ENCODE assay signal across 20 cellular contexts in genomic region chr17:6482105-6482455, GRCh38. TPM values are rescaled to one million over a fixed set of nuclear protein-coding genes. Genes with fewer than 3 reads are reported as not detected.
A peak's percentile ranks its signal among the peaks of the same experiment; 100 is the strongest.
DNase-seq lines count a peak whose midpoint lies in the region; ATAC-seq and TF ChIP-seq lines count a peak whose summit lies in the region.
"Had no signal": no experiment of that assay in that cellular context is flagged by ENCODE, and none has a peak within 500 bp of the region (broad histone marks: within the 10 kb centered on the region; RNA-seq: fewer than 3 reads in every experiment).

No MANE protein-coding gene starts in this region.

- H3K27ac ChIP-seq in RWPE1 = peak overlapping the region; percentile 14; the same call in 1 of the 2 replicates
- H3K27ac ChIP-seq in CD8-positive, alpha-beta memory T cell (ENCODE audit: low read depth, low read length) = no peak overlapping the region

- DNase-seq in RWPE1 (ENCODE audit: low spot score) (no peak), T-helper 17 cell (no peak), neural crest cell (ENCODE audit: low read depth, low spot score) (no peak), hypothalamus (lab: John Stamatoyannopoulos, UW) (no peak)
- no peak for DNase-seq in CD8-positive, alpha-beta memory T cell
- DNase-seq: C1 segment of cervical spinal cord; CD4-positive, CD25-positive, alpha-beta regulatory T cell; CD8-positive, alpha-beta T cell; DMS 273 treated with DMSO at 0.1 percent for 48 hours; DMS79; EL; GDM1; GOT3; HFFc6 had no signal

- no peaks in the 10 kb centered on the region for H3K4me1 ChIP-seq in CD8-positive, alpha-beta memory T cell (ENCODE audit: insufficient read depth, low read length)
- H3K4me1 ChIP-seq: HAP-1 had no signal

- no peaks in the 10 kb centered on the region for H3K36me3 Mint-ChIP-seq in T-helper 17 cell (ENCODE audit: low read depth)
- H3K36me3 Mint-ChIP-seq in neural crest cell (ENCODE audit: low read depth) = no peaks in the 10 kb centered on the region
- no peaks in the 10 kb centered on the region for H3K36me3 Mint-ChIP-seq in CD8-positive, alpha-beta memory T cell
- H3K36me3 Mint-ChIP-seq: CD4-positive, CD25-positive, alpha-beta regulatory T cell; CD8-positive, alpha-beta T cell had no signal

- H3K36me3 ChIP-seq in CD8-positive, alpha-beta memory T cell (ENCODE audit: insufficient read depth, low read length) = no peaks in the 10 kb centered on the region
- H3K36me3 ChIP-seq: HAP-1 had no signal

- H3K9me3 ChIP-seq in T-helper 17 cell (ENCODE audit: control insufficient read depth, low read length, poor library complexity, severe bottlenecking) = no peaks in the 10 kb centered on the region
- H3K9me3 ChIP-seq in CD8-positive, alpha-beta memory T cell (ENCODE audit: low read length) = no peaks in the 10 kb centered on the region
- H3K9me3 ChIP-seq: HAP-1 had no signal

- ATAC-seq in T-helper 17 cell = no peak
- ATAC-seq in GM18858 (IDR thresholded peaks at IDR 0.05; ENCODE audit: unreplicated experiment) = no peak
- ATAC-seq: CD8-positive, alpha-beta T cell; GM12878 had no signal

- POLR2A ChIA-PET in RWPE1 (lab: Yijun Ruan, JAX; ENCODE audit: low non-redundant PET) = no interaction called here
- POLR2A ChIA-PET in CD8-positive, alpha-beta memory T cell (lab: Charles Lee) = no interaction called here

- peak overlapping the region; percentile 3 for H3K27ac Mint-ChIP-seq in T-helper 17 cell
- peak overlapping the region; percentile 46 for H3K27ac Mint-ChIP-seq in neural crest cell (ENCODE audit: unreplicated experiment)
- no peak overlapping the region for H3K27ac Mint-ChIP-seq in CD8-positive, alpha-beta memory T cell
- H3K27ac Mint-ChIP-seq: CD4-positive, CD25-positive, alpha-beta regulatory T cell; CD8-positive, alpha-beta T cell; HFFc6 had no signal

- no peaks in the 10 kb centered on the region for H3K4me1 Mint-ChIP-seq in T-helper 17 cell
- no peaks in the 10 kb centered on the region for H3K4me1 Mint-ChIP-seq in neural crest cell
- no peaks in the 10 kb centered on the region for H3K4me1 Mint-ChIP-seq in CD8-positive, alpha-beta memory T cell
- H3K4me1 Mint-ChIP-seq: CD4-positive, CD25-positive, alpha-beta regulatory T cell had no signal

- CTCF ChIA-PET in RWPE1 (lab: Yijun Ruan, JAX) = interaction anchor here (0.6 kb wide), 1 partner anchor 9 kb away, joined by 3 read pairs; no protein-coding TSS in a partner anchor
- CTCF ChIA-PET in CD8-positive, alpha-beta memory T cell (lab: Charles Lee) = no interaction called here

- H3K4me3 Mint-ChIP-seq in T-helper 17 cell (no peak overlapping the region), neural crest cell (no peak overlapping the region)
- H3K4me3 Mint-ChIP-seq in CD8-positive, alpha-beta memory T cell = no peak overlapping the region
- H3K4me3 Mint-ChIP-seq: CD4-positive, CD25-positive, alpha-beta regulatory T cell; CD8-positive, alpha-beta T cell; HFFc6 had no signal

- no peak for TF ChIP-seq CTCF in RWPE1 (conservative IDR thresholded peaks at IDR 0.05; ENCODE audit: low read depth)
- TF ChIP-seq CTCF in neural crest cell (conservative IDR thresholded peaks at IDR 0.05) = no peak

- no peak overlapping the region for H3K4me3 ChIP-seq in CD8-positive, alpha-beta memory T cell (ENCODE audit: low read length)
- H3K4me3 ChIP-seq: GM12878, HAP-1 had no signal

- no peaks in the 10 kb centered on the region for H3K9me3 Mint-ChIP-seq in neural crest cell
- H3K9me3 Mint-ChIP-seq in CD8-positive, alpha-beta memory T cell = no peaks in the 10 kb centered on the region
- H3K9me3 Mint-ChIP-seq: CD4-positive, CD25-positive, alpha-beta regulatory T cell; CD8-positive, alpha-beta T cell; HFFc6 had no signal

- no peaks in the 10 kb centered on the region for H3K27me3 ChIP-seq in CD8-positive, alpha-beta memory T cell (ENCODE audit: insufficient read depth, low read length, poor library complexity, severe bottlenecking)

- peaks cover 41% of the 10 kb centered on the region for H3K27me3 Mint-ChIP-seq in T-helper 17 cell
- no peaks in the 10 kb centered on the region for H3K27me3 Mint-ChIP-seq in neural crest cell (ENCODE audit: low read depth)
- H3K27me3 Mint-ChIP-seq in CD8-positive, alpha-beta memory T cell = peaks cover 10 to 20% of the 10 kb centered on the region in 2 donors

RNA-seq across cellular contexts. Expression of gene PIMREG, which starts 37.8 kb away (rescaled TPM):
- total RNA-seq in T-helper 17 cell (not detected), neural crest cell (115 and 120 TPM in 2 replicates)
- 1 to 10 TPM; 1.6 to 1.8 TPM for total RNA-seq in CD8-positive, alpha-beta memory T cell
- not detected for polyA plus RNA-seq in CD8-positive, alpha-beta memory T cell
- total RNA-seq: CD4-positive, CD25-positive, alpha-beta regulatory T cell; CD8-positive, alpha-beta T cell had no signal

RNA-seq across cellular contexts. Expression of gene AIPL1, which starts 47.2 kb away (rescaled TPM):
- total RNA-seq in T-helper 17 cell (not detected), neural crest cell (not detected in 2 replicates)
- not detected for total RNA-seq in CD8-positive, alpha-beta memory T cell
- polyA plus RNA-seq in CD8-positive, alpha-beta memory T cell = not detected
- total RNA-seq: A172; A673; CD4-positive, CD25-positive, alpha-beta regulatory T cell; CD8-positive, alpha-beta T cell; GM12878; HFFc6 had no signal
- polyA plus RNA-seq: BJ; CD4-positive, CD25-positive, alpha-beta regulatory T cell; GM12878 had no signal

Comparison
In these comparisons a context has a peak if more than half of its experiments do, and no peak if none do; other contexts are left out.
1. H3K27ac Mint-ChIP-seq: peak in T-helper 17 cell (single experiment) and neural crest cell (single experiment); none in CD8-positive, alpha-beta memory T cell (0 of 8).
2. RNA of gene PIMREG, which starts 37.8 kb away (total RNA-seq): 115 to 120 TPM in neural crest cell; 1.6 to 1.8 TPM in CD8-positive, alpha-beta memory T cell and not detected in T-helper 17 cell; every median in the first group is over 10 times any median in the second.